In the genomic region with DNA sequence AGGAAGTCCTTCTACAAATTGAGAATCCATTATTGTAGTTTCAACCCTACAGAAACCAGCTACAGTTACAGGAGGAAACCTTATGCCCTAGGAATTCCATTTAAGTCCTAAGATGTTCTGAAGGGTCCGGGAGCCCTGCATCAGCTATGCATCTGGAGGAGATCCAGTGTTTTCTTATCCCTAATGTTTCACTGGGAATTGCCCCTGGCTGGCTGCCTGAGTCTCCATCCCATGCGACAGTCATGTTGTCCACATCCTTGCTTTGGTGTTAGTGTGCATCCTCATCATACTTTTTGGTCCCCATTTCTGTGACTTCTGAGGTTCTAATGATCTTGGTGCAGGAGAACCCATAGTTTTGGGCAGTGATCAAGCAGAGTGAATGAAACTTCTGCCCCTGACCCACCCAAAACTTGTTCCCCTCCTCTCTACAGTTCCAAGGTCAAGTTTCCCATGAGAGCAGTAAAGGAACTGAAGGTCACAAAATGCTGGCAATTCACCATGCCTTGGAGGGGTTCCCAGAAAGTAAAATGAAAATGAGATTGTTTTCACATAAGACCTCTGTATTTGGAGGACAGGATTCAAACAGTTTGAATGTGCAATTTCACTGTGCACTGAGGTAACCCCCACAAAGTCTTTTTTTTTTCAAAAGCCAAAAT, we compare ENCODE assay signal across 11 cellular contexts.
DNase-seq lines count a peak whose midpoint lies in the region; ATAC-seq, FAIRE-seq and TF ChIP-seq lines count a peak whose summit lies in the region.
"Had no signal": no experiment of that assay in that cellular context is flagged by ENCODE, and none has a peak within 500 bp of the region (broad histone marks: within the 10 kb centered on the region; RNA-seq: fewer than 3 reads in every experiment).

No MANE protein-coding gene starts in this region.

- H3K36me3 ChIP-seq in left ventricle myocardium inferior (no peaks in the 10 kb centered on the region), psoas muscle (ENCODE audit: insufficient read depth in 1 of 2, low read depth in 1 of 2) (no peaks in the 10 kb centered on the region)
- H3K36me3 ChIP-seq: BE2C had no signal

- TF ChIP-seq CTCF in VCaP (conservative IDR thresholded peaks at IDR 0.05) (no peak), left ventricle myocardium inferior (IDR thresholded peaks at IDR 0.05; ENCODE audit: borderline replicate concordance) (no peak), psoas muscle (IDR thresholded peaks at IDR 0.05) (no peak)

- H3K4me3 ChIP-seq in left ventricle myocardium inferior (no peak overlapping the region), psoas muscle (no peak overlapping the region)
- H3K4me3 ChIP-seq: skin epidermis had no signal

- WGBS in psoas muscle, 3 donors, result 30 to 47% (median 34%) methylated on average over 2 of the region's 2 CpGs

- intact Hi-C loops in left ventricle myocardium inferior (cut with micrococcal nuclease), result loop anchor here (5.0 kb wide), 2 partner anchors 125 to 230 kb away; no protein-coding TSS in a partner anchor
- intact Hi-C loops in psoas muscle (cut with DNase I), result no loop called here

- in situ Hi-C loops in G401 (cut with HindIII; ENCODE audit: low sequenced_read_pairs), result no loop called here

- H3K27ac ChIP-seq in VCaP (peak overlapping the region; percentile 97), left ventricle myocardium inferior (replicated peaks) (peak overlapping the region; percentile 92), psoas muscle (peak overlapping the region; percentile 72)

- H3K27me3 ChIP-seq in left ventricle myocardium inferior (ENCODE audit: low read depth), result no peaks in the 10 kb centered on the region
- no peaks in the 10 kb centered on the region for H3K27me3 ChIP-seq in psoas muscle (ENCODE audit: insufficient read depth in 3 of 3, low read length in 2 of 3)
- H3K27me3 ChIP-seq: BE2C had no signal

- ATAC-seq in GM18511 (IDR thresholded peaks at IDR 0.05; ENCODE audit: unreplicated experiment) (peak; percentile 12), psoas muscle (peak in 1 of 4 donors; percentile 1)

- FAIRE-seq in frontal cortex (lab: Jason Lieb, UNC), result no peak

- H3K4me1 ChIP-seq in left ventricle myocardium inferior (peaks cover 70% of the 10 kb centered on the region), psoas muscle (peaks cover 17% of the 10 kb centered on the region)
- H3K4me1 ChIP-seq: BE2C had no signal

- no peaks in the 10 kb centered on the region for H3K9me3 ChIP-seq in left ventricle myocardium inferior (replicated peaks)
- no peaks in the 10 kb centered on the region for H3K9me3 ChIP-seq in psoas muscle
- H3K9me3 ChIP-seq: BE2C had no signal

- peak; percentile 76 for DNase-seq in left ventricle myocardium inferior
- peak; percentile 25 to 53 for DNase-seq in psoas muscle
- DNase-seq in DMS53 (lab: John Stamatoyannopoulos, UW), result no peak
- DNase-seq in DMS53 treated with DMSO at 0.1 percent for 48 hours (lab: John Stamatoyannopoulos, UW; ENCODE audit: unreplicated experiment), result no peak
- DNase-seq in frontal cortex (ENCODE audit: low spot score in 2 of 2), result no peak
- DNase-seq in G401 (ENCODE audit: low spot score), result no peak
- DNase-seq: BE2C, GDM1 had no signal

Comparison
In these comparisons a context has a peak if more than half of its experiments do, and no peak if none do; other contexts are left out.
1. DNase-seq: peak in left ventricle myocardium inferior (single experiment) and psoas muscle (2 of 2); none in DMS53 (single experiment), DMS53 treated with DMSO at 0.1 percent for 48 hours (single experiment), frontal cortex (0 of 2) and G401 (single experiment).
2. Peak in every context shown above with its lines, with median percentiles within 50 percentile points of each other: H3K27ac ChIP-seq.